Comparison of ENCODE assay signal across 8 cellular contexts in the genomic region with DNA sequence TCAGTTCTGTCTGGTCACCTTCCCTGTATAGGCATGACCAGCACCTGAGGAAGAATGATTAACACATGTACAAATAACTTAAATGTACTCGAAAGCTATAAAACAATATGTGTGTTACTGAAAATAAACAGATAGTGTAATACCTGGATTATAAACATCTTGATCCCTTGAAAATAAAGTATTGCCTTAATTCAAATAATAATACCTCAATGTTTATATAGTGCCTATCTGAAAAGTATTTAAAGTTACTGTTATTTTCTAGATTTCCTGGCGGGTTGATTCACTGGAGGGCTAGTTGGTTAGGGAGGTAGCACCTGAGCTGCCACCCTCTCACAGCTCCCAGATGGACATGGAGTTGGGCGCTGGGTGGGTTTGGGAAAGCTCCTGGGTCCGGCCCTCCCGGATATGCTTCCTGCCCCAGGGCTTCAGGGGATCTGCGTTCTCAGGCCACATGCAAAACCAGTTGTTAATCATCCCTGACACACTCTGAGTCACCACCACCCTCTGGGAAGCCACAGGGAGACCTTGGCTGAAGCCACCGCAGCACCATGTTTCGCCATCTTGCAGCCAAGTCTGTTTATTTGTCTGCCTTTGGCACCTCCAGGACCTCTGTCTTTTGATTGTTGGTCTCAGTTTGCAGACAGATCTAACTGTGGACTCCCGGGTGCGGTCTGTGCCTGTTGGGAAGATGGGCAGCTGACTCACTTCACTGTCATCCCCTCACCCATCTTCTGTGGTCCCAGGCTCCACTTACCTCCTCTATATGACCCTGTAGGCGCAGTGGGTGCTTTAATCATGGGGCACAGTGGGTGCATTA. TPM values are rescaled to one million over a fixed set of nuclear protein-coding genes. Genes with fewer than 3 reads are reported as not detected.
DNase-seq lines count a peak whose midpoint lies in the region; ATAC-seq, FAIRE-seq and TF ChIP-seq lines count a peak whose summit lies in the region.

No MANE protein-coding gene starts in this region.

- H4K20me1 ChIP-seq in PC-3 (ENCODE audit: low read length): no peaks in the 10 kb centered on the region

- no peaks in the 10 kb centered on the region for H3K79me2 ChIP-seq in PC-3 (ENCODE audit: low read length)

- H3K4me3 ChIP-seq in PC-3 (ENCODE audit: low read length): peak overlapping the region; percentile 50
- H3K4me3 ChIP-seq in esophagus (ENCODE audit: low read depth in 1 of 2, low read length in 2 of 2): peak overlapping the region in 1 of 2 donors; percentile 20

- H3K4me1 ChIP-seq in PC-3 (ENCODE audit: insufficient read depth, low read length) (peaks cover 56% of the 10 kb centered on the region), esophagus (ENCODE audit: control insufficient read depth in 2 of 2, insufficient read depth in 2 of 2, low read length in 1 of 2) (peaks cover 2 to 16% of the 10 kb centered on the region in 2 donors)

- H3K9ac ChIP-seq in PC-3 (ENCODE audit: low read length): peak overlapping the region; percentile 83

- no peak for TF ChIP-seq CTCF in PC-3 (conservative IDR thresholded peaks at IDR 0.05; ENCODE audit: low read depth, low read length)

- CTCF ChIA-PET in PC-3 (lab: Charles Lee): interaction anchor here (0.6 kb wide), 1 partner anchor 164 kb away, joined by 3 read pairs; no protein-coding TSS in a partner anchor

- peak overlapping the region; percentile 77 for H3K4me2 ChIP-seq in PC-3 (ENCODE audit: low read length)

- H3K27me3 ChIP-seq in PC-3 (ENCODE audit: low read length) (no peaks in the 10 kb centered on the region), esophagus (ENCODE audit: control insufficient read depth in 1 of 2, insufficient read depth in 2 of 2, low read length in 2 of 2) (no peaks in the 10 kb centered on the region)

- H3K27ac ChIP-seq in PC-3 (ENCODE audit: low read length): peak overlapping the region; percentile 92
- H3K27ac ChIP-seq in esophagus (ENCODE audit: low read depth in 2 of 2, low read length in 1 of 2): peak overlapping the region; percentile 63 to 85

- ATAC-seq in PC-3 (peak; percentile 78), GM21717 (IDR thresholded peaks at IDR 0.05; ENCODE audit: unreplicated experiment) (no peak)

- intact Hi-C loops in PC-3 (cut with micrococcal nuclease): loop anchor here (2.0 kb wide), 2 partner anchors 71 to 207 kb away; no protein-coding TSS in a partner anchor

- H3K9me3 ChIP-seq in PC-3 (ENCODE audit: low read length): no peaks in the 10 kb centered on the region
- no peaks in the 10 kb centered on the region for H3K9me3 ChIP-seq in esophagus (ENCODE audit: control insufficient read depth in 2 of 2, insufficient read depth in 1 of 2, low read depth in 1 of 2, low read length in 1 of 2)

- FAIRE-seq in GM19239 (lab: Jason Lieb, UNC): no peak

- H2AFZ ChIP-seq in PC-3 (ENCODE audit: low read length): 0 out of 2 replicates have a peak overlapping the region, but pooled peaks have one; percentile 15

- 54 to 62% methylated on average over 11 of the region's 11 CpGs for WGBS in esophagus, 2 donors

- POLR2A ChIA-PET in PC-3 (lab: Charles Lee; ENCODE audit: unreplicated experiment): interaction anchor here (0.5 kb wide), 1 partner anchor 106 kb away, joined by 3 read pairs; no protein-coding TSS in a partner anchor

- no peaks in the 10 kb centered on the region for H3K9me2 ChIP-seq in PC-3 (replicated peaks; ENCODE audit: low read length)

- no peaks in the 10 kb centered on the region for H3F3A ChIP-seq in PC-3 (ENCODE audit: low read length, unreplicated experiment)

- no peaks in the 10 kb centered on the region for H3K36me3 ChIP-seq in PC-3 (ENCODE audit: low read depth, low read length)
- peaks cover 0 to 2% of the 10 kb centered on the region in 2 donors for H3K36me3 ChIP-seq in esophagus (ENCODE audit: control insufficient read depth in 2 of 2, insufficient read depth in 2 of 2, low read length in 1 of 2)

- TSS peak; percentile 73 for BruUV-seq in PC-3 (replicated peaks; lab: Mats Ljungman, UMichigan)

- peak; percentile 79 for DNase-seq in GM04503 (ENCODE audit: low read depth)
- DNase-seq in PC-3: peak; percentile 99
- peak; percentile 86 for DNase-seq in non-pigmented ciliary epithelial cell (ENCODE audit: low read depth)
- DNase-seq in GM19239 (ENCODE audit: insufficient read length, low spot score): no peak
- no peak for DNase-seq in NAMALWA (ENCODE audit: low spot score)
- DNase-seq in NCI-H1436 treated with DMSO at 0.1 percent for 48 hours (lab: John Stamatoyannopoulos, UW): no peak

RNA-seq across cellular contexts. Expression of gene RAB31, which starts 35.3 kb away (rescaled TPM):
- 1.7 and 3.8 TPM in 2 replicates for total RNA-seq in PC-3 (2014; rRNA removed)
- 10 to 100 TPM; 10.7 to 17.5 TPM for polyA plus RNA-seq in esophagus

Comparison
In these comparisons a context has a peak if more than half of its experiments do, and no peak if none do; other contexts are left out.
1. DNase-seq: peak in GM04503 (single experiment), PC-3 (single experiment) and non-pigmented ciliary epithelial cell (single experiment); none in GM19239 (single experiment), NAMALWA (single experiment) and NCI-H1436 treated with DMSO at 0.1 percent for 48 hours (single experiment).